In genomic region chr5:157630341-157630740, GRCh38 we compare ENCODE assay signal across 29 cellular contexts. TPM values are rescaled to one million over a fixed set of nuclear protein-coding genes. Genes with fewer than 3 reads are reported as not detected.
"Had no signal": no experiment of that assay in that cellular context is flagged by ENCODE, and none has a peak within 500 bp of the region (broad histone marks: within the 10 kb centered on the region; RNA-seq: fewer than 3 reads in every experiment).

No MANE protein-coding gene starts in this region.

- H3K27ac ChIP-seq: adrenal gland, body of pancreas, VCaP had no signal

- ATAC-seq: activated CD4-positive, alpha-beta T cell treated with anti-CD3 and anti-CD28 coated beads for 36 hours; activated CD8-positive, alpha-beta memory T cell treated with anti-CD3 and anti-CD28 coated beads, Interleukin-2, amount 10 ng/mL, durations not matched to agents 7 days and 5 days; activated CD8-positive, alpha-beta T cell treated with anti-CD3 and anti-CD28 coated beads, Interleukin-2, amount 10 ng/mL, durations not matched to agents 7 days and 5 days; activated naive CD8-positive, alpha-beta T cell treated with anti-CD3 and anti-CD28 coated beads, Interleukin-2, amount 50 U/mL, for 24 hours; body of pancreas; esophagus mucosa; WTC11 had no signal

- H3K9me3 ChIP-seq: adrenal gland had no signal

- DNase-seq: activated CD4-positive, alpha-beta memory T cell treated with anti-CD3 and anti-CD28 coated beads for 36 hours; activated CD4-positive, alpha-beta T cell treated with anti-CD3 and anti-CD28 coated beads for 36 hours; activated CD4-positive, alpha-beta T cell treated with anti-CD3 and anti-CD28 coated beads, Interleukin-2, amount 10 ng/mL, durations not matched to agents 24 days and 14 days; activated CD8-positive, alpha-beta memory T cell treated with anti-CD3 and anti-CD28 coated beads, Interleukin-2, amount 10 ng/mL, durations not matched to agents 7 days and 5 days; activated CD8-positive, alpha-beta memory T cell treated with anti-CD3 and anti-CD28 coated beads, Interleukin-2, amount 50 U/mL, for 4 hours; activated CD8-positive, alpha-beta T cell treated with anti-CD3 and anti-CD28 coated beads, Interleukin-2, amount 10 ng/mL, durations not matched to agents 7 days and 5 days; activated effector memory CD4-positive, alpha-beta T cell treated with anti-CD3 and anti-CD28 coated beads, Interleukin-2, amount 50 U/mL, for 16 hours; activated naive CD4-positive, alpha-beta T cell treated with anti-CD3 and anti-CD28 coated beads for 36 hours; activated naive CD8-positive, alpha-beta T cell treated with anti-CD3 and anti-CD28 coated beads for 36 hours; activated naive CD8-positive, alpha-beta T cell treated with anti-CD3 and anti-CD28 coated beads, Interleukin-2, amount 50 U/mL, for 24 hours; activated T-cell treated with anti-CD3 and anti-CD28 coated beads, Interleukin-2, amount 50 U/mL, for 1 hour; activated T-cell treated with anti-CD3 and anti-CD28 coated beads, Interleukin-2, amount 50 U/mL, for 48 hours; adrenal gland; amygdala; aorta; body of pancreas; caudate nucleus; cortex of kidney; dermis blood vessel endothelial cell; effector CD4-positive, alpha-beta T cell; foreskin fibroblast; head of caudate nucleus; hippocampal formation; T-helper 2 cell had no signal

- H3K27me3 ChIP-seq: adrenal gland, body of pancreas had no signal

- FAIRE-seq: endometrium, endothelial cell of umbilical vein had no signal

- H3K36me3 ChIP-seq: adrenal gland had no signal

- H3K4me1 ChIP-seq: adrenal gland, body of pancreas had no signal

- H3K4me3 ChIP-seq: adrenal gland, body of pancreas had no signal

RNA-seq across cellular contexts. Expression of gene SOX30, which starts 21.9 kb away (rescaled TPM):
- polyA plus RNA-seq: aorta, endothelial cell of umbilical vein had no signal

RNA-seq across cellular contexts. Expression of gene C5orf52, which starts 41.0 kb away (rescaled TPM):
- polyA plus RNA-seq: adrenal gland, aorta, endothelial cell of umbilical vein had no signal
